In genomic region chr19:8578642-8579265, GRCh38 we compare ENCODE assay signal across 8 cellular contexts. TPM values are rescaled to one million over a fixed set of nuclear protein-coding genes. Genes with fewer than 3 reads are reported as not detected.
A peak's percentile ranks its signal among the peaks of the same experiment; 100 is the strongest.
DNase-seq lines count a peak whose midpoint lies in the region; ATAC-seq and TF ChIP-seq lines count a peak whose summit lies in the region.

No MANE protein-coding gene starts in this region.

- intact Hi-C loops in Calu3 (cut with micrococcal nuclease; ENCODE audit: unreplicated experiment) = no loop called here
- intact Hi-C loops in cardiac septum (cut with DNase I) = loop anchor here (5.0 kb wide), 1 partner anchor 226 kb away; no protein-coding TSS in a partner anchor

- H3K4me3 ChIP-seq in retinal pigment epithelial cell (ENCODE audit: low read length) = no peak overlapping the region

- TF ChIP-seq CTCF in Calu3 (IDR thresholded peaks at IDR 0.05; ENCODE audit: unreplicated experiment) = peak; percentile 71
- TF ChIP-seq CTCF in retinal pigment epithelial cell (conservative IDR thresholded peaks at IDR 0.05; ENCODE audit: low read depth, low read length) = peak; percentile 89

- H3K4me3 Mint-ChIP-seq in Calu3 (ENCODE audit: low read depth, unreplicated experiment) = no peak overlapping the region
- H3K4me3 Mint-ChIP-seq in IgD-negative memory B cell = peak overlapping the region; percentile 60 to 100 (median 85)
- no peak overlapping the region for H3K4me3 Mint-ChIP-seq in activated naive CD8-positive, alpha-beta T cell treated with anti-CD3 and anti-CD28 coated beads for 36 hours

- H3K9me3 Mint-ChIP-seq in Calu3 (ENCODE audit: low read depth, unreplicated experiment) = no peaks in the 10 kb centered on the region
- peaks cover 0 to 3% (median 0%) of the 10 kb centered on the region in 3 donors for H3K9me3 Mint-ChIP-seq in IgD-negative memory B cell
- no peaks in the 10 kb centered on the region for H3K9me3 Mint-ChIP-seq in activated naive CD8-positive, alpha-beta T cell treated with anti-CD3 and anti-CD28 coated beads for 36 hours

- peaks cover 48% of the 10 kb centered on the region for H3K27me3 Mint-ChIP-seq in Calu3 (ENCODE audit: unreplicated experiment)
- H3K27me3 Mint-ChIP-seq in IgD-negative memory B cell = peaks cover 2% of the 10 kb centered on the region
- H3K27me3 Mint-ChIP-seq in activated naive CD8-positive, alpha-beta T cell treated with anti-CD3 and anti-CD28 coated beads for 36 hours = peaks cover 3% of the 10 kb centered on the region

- H3K36me3 Mint-ChIP-seq in Calu3 (ENCODE audit: insufficient read depth, unreplicated experiment) (peaks cover 3% of the 10 kb centered on the region), IgD-negative memory B cell (peaks cover 6% of the 10 kb centered on the region)
- no peaks in the 10 kb centered on the region for H3K36me3 Mint-ChIP-seq in activated naive CD8-positive, alpha-beta T cell treated with anti-CD3 and anti-CD28 coated beads for 36 hours

- BruUV-seq in Calu3 (replicated peaks; lab: Mats Ljungman, UMichigan) = no TSS peak

- DNase-seq in Calu3 (peak; percentile 69), T follicular helper cell (ENCODE audit: low read depth) (peak; percentile 68), cardiac septum (ENCODE audit: low spot score) (peak; percentile 90), retinal pigment epithelial cell (ENCODE audit: low read depth) (no peak), OCI-M2 (lab: John Stamatoyannopoulos, UW; ENCODE audit: unreplicated experiment) (no peak)
- DNase-seq in activated naive CD8-positive, alpha-beta T cell treated with anti-CD3 and anti-CD28 coated beads for 36 hours = peak; percentile 72

- H3K27ac Mint-ChIP-seq in Calu3 (ENCODE audit: unreplicated experiment) (no peak overlapping the region), IgD-negative memory B cell (peak overlapping the region; percentile 30 to 95 (median 76))
- no peak overlapping the region for H3K27ac Mint-ChIP-seq in activated naive CD8-positive, alpha-beta T cell treated with anti-CD3 and anti-CD28 coated beads for 36 hours

- no peak for ATAC-seq in GM21717 (IDR thresholded peaks at IDR 0.05; ENCODE audit: unreplicated experiment)

- H3K4me1 Mint-ChIP-seq in Calu3 (ENCODE audit: low read depth, unreplicated experiment) (no peaks in the 10 kb centered on the region), IgD-negative memory B cell (peaks cover 24 to 41% (median 25%) of the 10 kb centered on the region in 3 donors)
- peaks cover 32% of the 10 kb centered on the region for H3K4me1 Mint-ChIP-seq in activated naive CD8-positive, alpha-beta T cell treated with anti-CD3 and anti-CD28 coated beads for 36 hours

- CTCF ChIA-PET in Calu3 (lab: Charles Lee) = interaction anchor here (1.0 to 1.1 kb wide), 2 partner anchors 9 to 497 kb away, joined by 6 to 16 read pairs; no protein-coding TSS in a partner anchor

RNA-seq across cellular contexts. Expression of gene MYO1F, which starts 1.5 kb away (rescaled TPM):
- total RNA-seq in Calu3 (2022) = 1.3 TPM in 1 of 2 replicates, not detected in the other
- polyA plus RNA-seq in IgD-negative memory B cell = 40.9 TPM
- 1 to 10 TPM; 4.5 to 4.8 TPM for total RNA-seq in activated naive CD8-positive, alpha-beta T cell treated with anti-CD3 and anti-CD28 coated beads for 36 hours
- 9.0 TPM for total RNA-seq in cardiac septum

RNA-seq across cellular contexts. Expression of gene ADAMTS10, which starts 31.8 kb away (rescaled TPM):
- total RNA-seq in Calu3 (2022) (0.76 TPM in 1 of 2 replicates, not detected in the other), cardiac septum (15.0 TPM)
- not detected for polyA plus RNA-seq in IgD-negative memory B cell
- 1 to 10 TPM; 3.7 to 4.1 TPM for total RNA-seq in activated naive CD8-positive, alpha-beta T cell treated with anti-CD3 and anti-CD28 coated beads for 36 hours

RNA-seq across cellular contexts. Expression of gene NFILZ, which starts 51.7 kb away (rescaled TPM):
- total RNA-seq in Calu3 (2022) (not detected in 2 replicates), cardiac septum (not detected)
- polyA plus RNA-seq in IgD-negative memory B cell = not detected
- total RNA-seq in activated naive CD8-positive, alpha-beta T cell treated with anti-CD3 and anti-CD28 coated beads for 36 hours = not detected

Comparison
In these comparisons a context has a peak if more than half of its experiments do, and no peak if none do; other contexts are left out.
1. DNase-seq: peak in Calu3 (single experiment), T follicular helper cell (single experiment), activated naive CD8-positive, alpha-beta T cell treated with anti-CD3 and anti-CD28 coated beads for 36 hours (single experiment) and cardiac septum (single experiment); none in retinal pigment epithelial cell (single experiment) and OCI-M2 (single experiment).
2. H3K27ac Mint-ChIP-seq: peak in IgD-negative memory B cell (3 of 3); none in Calu3 (single experiment) and activated naive CD8-positive, alpha-beta T cell treated with anti-CD3 and anti-CD28 coated beads for 36 hours (single experiment).
3. H3K4me3 Mint-ChIP-seq: peak in IgD-negative memory B cell (4 of 4); none in Calu3 (single experiment) and activated naive CD8-positive, alpha-beta T cell treated with anti-CD3 and anti-CD28 coated beads for 36 hours (single experiment).